Comparison of ENCODE assay signal across 9 cellular contexts in genomic region chr19:16069813-16070365, GRCh38. TPM values are rescaled to one million over a fixed set of nuclear protein-coding genes. Genes with fewer than 3 reads are reported as not detected.
A peak's percentile ranks its signal among the peaks of the same experiment; 100 is the strongest.
DNase-seq lines count a peak whose midpoint lies in the region; ATAC-seq and TF ChIP-seq lines count a peak whose summit lies in the region.
"Had no signal": no experiment of that assay in that cellular context is flagged by ENCODE, and none has a peak within 500 bp of the region (broad histone marks: within the 10 kb centered on the region; RNA-seq: fewer than 3 reads in every experiment).

No MANE protein-coding gene starts in this region.

- H3K27ac ChIP-seq in DOHH2 (ENCODE audit: low read depth, low read length), result peak overlapping the region; percentile 76
- H3K27ac ChIP-seq in Peyer's patch, result peak overlapping the region; percentile 86 to 96 (median 94)
- peak overlapping the region; percentile 97 for H3K27ac ChIP-seq in esophagus (ENCODE audit: low read depth in 2 of 2, low read length in 1 of 2)

- H3K4me2 ChIP-seq in DOHH2 (ENCODE audit: low read length), result peak overlapping the region; percentile 73
- H3K4me2 ChIP-seq in skeletal muscle satellite cell (ENCODE audit: low read length), result peak overlapping the region; percentile 80

- TF ChIP-seq POLR2A in Peyer's patch (IDR thresholded peaks at IDR 0.05), result no peak

- DNase-seq in Peyer's patch (peak in 1 of 3 donors; percentile 50), GF-D8 (lab: John Stamatoyannopoulos, UW) (no peak), ACHN (no peak), BE2C (no peak)
- DNase-seq: NCI-H1417 had no signal

- H3K36me3 ChIP-seq in DOHH2 (ENCODE audit: control insufficient read depth, low read length) (no peaks in the 10 kb centered on the region), Peyer's patch (no peaks in the 10 kb centered on the region), esophagus (ENCODE audit: control insufficient read depth in 2 of 2, insufficient read depth in 2 of 2, low read length in 1 of 2) (peaks cover 2 to 6% of the 10 kb centered on the region in 2 donors), skeletal muscle satellite cell (ENCODE audit: insufficient read depth, low read length) (peaks cover 20% of the 10 kb centered on the region), BE2C (no peaks in the 10 kb centered on the region)

- H3K9ac ChIP-seq in skeletal muscle satellite cell (ENCODE audit: low read depth, low read length), result peak overlapping the region; percentile 55

- no peaks in the 10 kb centered on the region for H4K20me1 ChIP-seq in DOHH2 (ENCODE audit: control insufficient read depth, insufficient read depth, low read depth, low read length)

- H3K4me1 ChIP-seq in DOHH2 (ENCODE audit: control insufficient read depth, low read length) (peaks cover 44% of the 10 kb centered on the region), Peyer's patch (peaks cover 12 to 48% (median 15%) of the 10 kb centered on the region in 4 donors), esophagus (ENCODE audit: control insufficient read depth in 2 of 2, insufficient read depth in 2 of 2, low read length in 1 of 2) (peaks cover 3 to 18% of the 10 kb centered on the region in 2 donors), skeletal muscle satellite cell (ENCODE audit: control insufficient read depth, insufficient read depth, low read length) (peaks cover 47% of the 10 kb centered on the region), BE2C (no peaks in the 10 kb centered on the region)

- H3K4me3 ChIP-seq in DOHH2 (ENCODE audit: low read length) (peak overlapping the region; percentile 64), Peyer's patch (peak overlapping the region in 3 of 4 donors; percentile 7 to 33 (median 12)), esophagus (ENCODE audit: low read depth in 1 of 2, low read length in 2 of 2) (peak overlapping the region; percentile 89 to 94), skeletal muscle satellite cell (ENCODE audit: low read length) (peak overlapping the region; percentile 69), BE2C (ENCODE audit: low read depth, low read length) (no peak overlapping the region)

- H3K27me3 ChIP-seq in DOHH2 (ENCODE audit: control insufficient read depth, low read length) (no peaks in the 10 kb centered on the region), Peyer's patch (no peaks in the 10 kb centered on the region), esophagus (ENCODE audit: control insufficient read depth in 1 of 2, insufficient read depth in 2 of 2, low read length in 2 of 2) (no peaks in the 10 kb centered on the region), skeletal muscle satellite cell (ENCODE audit: control insufficient read depth, insufficient read depth, low read length) (no peaks in the 10 kb centered on the region), BE2C (no peaks in the 10 kb centered on the region)

- no peaks in the 10 kb centered on the region for H3K79me2 ChIP-seq in DOHH2 (ENCODE audit: control insufficient read depth, low read length)

- no peaks in the 10 kb centered on the region for H3K9me2 ChIP-seq in DOHH2 (replicated peaks; ENCODE audit: control insufficient read depth, low read length)

- peaks cover 15% of the 10 kb centered on the region for H3F3A ChIP-seq in DOHH2 (ENCODE audit: control insufficient read depth, insufficient read depth)

- WGBS in esophagus, 2 donors, result 46 to 63% methylated on average over 10 of the region's 10 CpGs

- in situ Hi-C loops in ACHN (cut with HindIII; ENCODE audit: low pct_ligation_motif_present, low pct_unique_long_range_greater_than_20kb, low sequenced_read_pairs), result no loop called here

- no peak for TF ChIP-seq CTCF in DOHH2 (IDR thresholded peaks at IDR 0.05; ENCODE audit: low read depth, low read length, poor library complexity, severe bottlenecking)
- no peak for TF ChIP-seq CTCF in Peyer's patch (IDR thresholded peaks at IDR 0.05)
- TF ChIP-seq CTCF in BE2C (IDR thresholded peaks at IDR 0.05; ENCODE audit: low read depth, low read length), result no peak

- ATAC-seq in GM19463 (IDR thresholded peaks at IDR 0.05; ENCODE audit: unreplicated experiment), result no peak

- no peaks in the 10 kb centered on the region for H3K9me3 ChIP-seq in DOHH2 (ENCODE audit: control insufficient read depth, insufficient read depth, low read length)
- H3K9me3 ChIP-seq in Peyer's patch, result no peaks in the 10 kb centered on the region
- no peaks in the 10 kb centered on the region for H3K9me3 ChIP-seq in esophagus (ENCODE audit: control insufficient read depth in 2 of 2, insufficient read depth in 1 of 2, low read depth in 1 of 2, low read length in 1 of 2)
- no peaks in the 10 kb centered on the region for H3K9me3 ChIP-seq in skeletal muscle satellite cell (replicated peaks; ENCODE audit: low read length)
- no peaks in the 10 kb centered on the region; the same call in 1 of the 2 replicates for H3K9me3 ChIP-seq in BE2C

RNA-seq across cellular contexts. Expression of gene TPM4, which starts 6.4 kb away (rescaled TPM):
- 100 to 1,000 TPM; 125 to 423 (median 139) TPM for total RNA-seq in Peyer's patch
- 100 to 1,000 TPM; 350 to 439 TPM for polyA plus RNA-seq in esophagus
- 950 and 979 TPM in 2 replicates for total RNA-seq in skeletal muscle satellite cell (2012; rRNA removed)
- 144 TPM for polyA plus RNA-seq in BE2C (2012; ENCODE audit: insufficient read depth, insufficient read length, low read depth)

RNA-seq across cellular contexts. Expression of gene RAB8A, which starts 41.8 kb away (rescaled TPM):
- 100 to 1,000 TPM in 2 of 4 donors, 10 to 100 TPM in 2; 53.6 to 138 (median 113) TPM for total RNA-seq in Peyer's patch
- 10 to 100 TPM; 24.9 to 34.1 TPM for polyA plus RNA-seq in esophagus
- total RNA-seq in skeletal muscle satellite cell (2012; rRNA removed), result 69.0 and 80.6 TPM in 2 replicates
- polyA plus RNA-seq in BE2C (2012; ENCODE audit: insufficient read depth, insufficient read length, low read depth), result 101 TPM
